8 cellular contexts compared by ENCODE assay signal in genomic region chr1:10795305-10796021, GRCh38. TPM values are rescaled to one million over a fixed set of nuclear protein-coding genes. Genes with fewer than 3 reads are reported as not detected.
DNase-seq lines count a peak whose midpoint lies in the region; ATAC-seq and TF ChIP-seq lines count a peak whose summit lies in the region.

No MANE protein-coding gene starts in this region.

- intact Hi-C loops in activated CD8-positive, alpha-beta T cell treated with anti-CD3 and anti-CD28 coated beads for 36 hours (cut with micrococcal nuclease), result loop anchor here (10.0 kb wide), 1 partner anchor 101 kb away; no protein-coding TSS in a partner anchor

- no peak for ATAC-seq in activated CD8-positive, alpha-beta T cell treated with anti-CD3 and anti-CD28 coated beads for 36 hours
- ATAC-seq in stimulated activated effector memory CD8-positive, alpha-beta T cell treated with anti-CD3 and anti-CD28 coated beads, Interleukin-12 subunit alpha, Interleukin-12 subunit beta, amount 100 ng/mL, for 72 hours, result no peak
- no peak for ATAC-seq in HG03342 (IDR thresholded peaks at IDR 0.05; ENCODE audit: unreplicated experiment)

- H3K4me1 Mint-ChIP-seq in activated CD8-positive, alpha-beta T cell treated with anti-CD3 and anti-CD28 coated beads for 36 hours (ENCODE audit: low read depth), result peaks cover 12% of the 10 kb centered on the region
- peaks cover 22% of the 10 kb centered on the region for H3K4me1 Mint-ChIP-seq in stimulated activated effector memory CD8-positive, alpha-beta T cell treated with anti-CD3 and anti-CD28 coated beads, Interleukin-12 subunit alpha, Interleukin-12 subunit beta, amount 100 ng/mL, for 72 hours

- peaks cover 60% of the 10 kb centered on the region for H3K27me3 Mint-ChIP-seq in activated CD8-positive, alpha-beta T cell treated with anti-CD3 and anti-CD28 coated beads for 36 hours

- no peaks in the 10 kb centered on the region for H3K36me3 Mint-ChIP-seq in activated CD8-positive, alpha-beta T cell treated with anti-CD3 and anti-CD28 coated beads for 36 hours (ENCODE audit: low read depth)
- no peaks in the 10 kb centered on the region for H3K36me3 Mint-ChIP-seq in stimulated activated effector memory CD8-positive, alpha-beta T cell treated with anti-CD3 and anti-CD28 coated beads, Interleukin-12 subunit alpha, Interleukin-12 subunit beta, amount 100 ng/mL, for 72 hours

- H3K4me3 ChIP-seq in iPS-11a (ENCODE audit: low read depth, low read length), result peak overlapping the region; percentile 27

- no peak overlapping the region for H3K27ac Mint-ChIP-seq in activated CD8-positive, alpha-beta T cell treated with anti-CD3 and anti-CD28 coated beads for 36 hours
- H3K27ac Mint-ChIP-seq in stimulated activated effector memory CD8-positive, alpha-beta T cell treated with anti-CD3 and anti-CD28 coated beads, Interleukin-12 subunit alpha, Interleukin-12 subunit beta, amount 100 ng/mL, for 72 hours, result no peak overlapping the region

- peak overlapping the region; percentile 41 for H3K4me3 Mint-ChIP-seq in activated CD8-positive, alpha-beta T cell treated with anti-CD3 and anti-CD28 coated beads for 36 hours
- H3K4me3 Mint-ChIP-seq in stimulated activated effector memory CD8-positive, alpha-beta T cell treated with anti-CD3 and anti-CD28 coated beads, Interleukin-12 subunit alpha, Interleukin-12 subunit beta, amount 100 ng/mL, for 72 hours, result peak overlapping the region; percentile 68

- POLR2A ChIA-PET in activated CD8-positive, alpha-beta T cell treated with anti-CD3 and anti-CD28 coated beads for 36 hours (lab: Charles Lee), result no interaction called here

- DNase-seq in NCI-H2171 treated with DMSO at 0.1 percent for 48 hours (lab: John Stamatoyannopoulos, UW) (peak; percentile 23), NCI-H2171 (lab: John Stamatoyannopoulos, UW) (no peak), cortex of kidney (lab: John Stamatoyannopoulos, UW) (no peak), NCI-H146 (lab: John Stamatoyannopoulos, UW) (no peak)
- no peak for DNase-seq in activated CD8-positive, alpha-beta T cell treated with anti-CD3 and anti-CD28 coated beads for 36 hours
- no peak for DNase-seq in stimulated activated effector memory CD8-positive, alpha-beta T cell treated with anti-CD3 and anti-CD28 coated beads, Interleukin-12 subunit alpha, Interleukin-12 subunit beta, amount 100 ng/mL, for 72 hours (ENCODE audit: low spot score in 2 of 2)

- H3K9me3 Mint-ChIP-seq in activated CD8-positive, alpha-beta T cell treated with anti-CD3 and anti-CD28 coated beads for 36 hours, result no peaks in the 10 kb centered on the region
- no peaks in the 10 kb centered on the region for H3K9me3 Mint-ChIP-seq in stimulated activated effector memory CD8-positive, alpha-beta T cell treated with anti-CD3 and anti-CD28 coated beads, Interleukin-12 subunit alpha, Interleukin-12 subunit beta, amount 100 ng/mL, for 72 hours

- CTCF ChIA-PET in activated CD8-positive, alpha-beta T cell treated with anti-CD3 and anti-CD28 coated beads for 36 hours (lab: Charles Lee), result interaction anchor here (1.1 kb wide), 1 partner anchor 301 kb away, joined by 4 read pairs; no protein-coding TSS in a partner anchor

- no peak for TF ChIP-seq CTCF in activated CD8-positive, alpha-beta T cell treated with anti-CD3 and anti-CD28 coated beads for 36 hours (IDR thresholded peaks at IDR 0.05)

RNA-seq across cellular contexts. Expression of gene CASZ1, which starts 1.0 kb away (rescaled TPM):
- 1 to 10 TPM; 2.9 to 4.1 TPM for total RNA-seq in activated CD8-positive, alpha-beta T cell treated with anti-CD3 and anti-CD28 coated beads for 36 hours
